In genomic region chr4:185565696-185566095, GRCh38 we compare ENCODE assay signal across 23 cellular contexts. TPM values are rescaled to one million over a fixed set of nuclear protein-coding genes. Genes with fewer than 3 reads are reported as not detected.
DNase-seq lines count a peak whose midpoint lies in the region; ATAC-seq and TF ChIP-seq lines count a peak whose summit lies in the region.
"Had no signal": no experiment of that assay in that cellular context is flagged by ENCODE, and none has a peak within 500 bp of the region (broad histone marks: within the 10 kb centered on the region; RNA-seq: fewer than 3 reads in every experiment).

No MANE protein-coding gene starts in this region.

- no peak for DNase-seq in left ventricle myocardium inferior
- DNase-seq in Right ventricle myocardium inferior (ENCODE audit: missing footprints) = no peak
- no peak for DNase-seq in hepatocyte (ENCODE audit: low spot score)
- no peak for DNase-seq in osteocyte (ENCODE audit: extremely low spot score, unreplicated experiment)
- no peak for DNase-seq in transverse colon
- no peak for DNase-seq in activated T-cell treated with anti-CD3 and anti-CD28 coated beads, Interleukin-2, amount 50 U/mL, for 72 hours
- DNase-seq in activated naive CD4-positive, alpha-beta T cell treated with anti-CD3 and anti-CD28 coated beads, Interleukin-2, amount 10 ng/mL, durations not matched to agents 7 days and 5 days = no peak
- DNase-seq: CD8-positive, alpha-beta memory T cell; DMS153; hippocampal formation; naive thymus-derived CD8-positive, alpha-beta T cell; NCI-H1092; NCI-H187 treated with DMSO at 0.1 percent for 48 hours; NCI-H69; RPMI8226; stimulated activated CD4-positive, alpha-beta T cell treated with anti-CD3 and anti-CD28 coated beads, Interleukin-4, amount 100 ng/mL, for 24 hours; stimulated activated naive CD8-positive, alpha-beta T cell treated with anti-CD3 and anti-CD28 coated beads, Interleukin-15, Interleukin-2, amounts not matched to agents 100 U/mL and 50 U/mL, for 24 hours; T1000; upper lobe of left lung had no signal

- H3K4me3 ChIP-seq in left ventricle myocardium inferior (no peak overlapping the region), hepatocyte (no peak overlapping the region), transverse colon (no peak overlapping the region)
- H3K4me3 ChIP-seq: upper lobe of left lung had no signal

- no peaks in the 10 kb centered on the region for H4K20me1 ChIP-seq in hepatocyte (ENCODE audit: insufficient read depth, poor library complexity, severe bottlenecking)

- no peaks in the 10 kb centered on the region for H3K27me3 Mint-ChIP-seq in osteocyte (ENCODE audit: unreplicated experiment)
- H3K27me3 Mint-ChIP-seq in activated T-cell treated with anti-CD3 and anti-CD28 coated beads, Interleukin-2, amount 50 U/mL, for 72 hours (ENCODE audit: low read depth) = peaks cover 19% of the 10 kb centered on the region
- peaks cover 4% of the 10 kb centered on the region for H3K27me3 Mint-ChIP-seq in activated naive CD4-positive, alpha-beta T cell treated with anti-CD3 and anti-CD28 coated beads, Interleukin-2, amount 10 ng/mL, durations not matched to agents 7 days and 5 days

- no peak for ATAC-seq in Right ventricle myocardium inferior
- ATAC-seq in activated T-cell treated with anti-CD3 and anti-CD28 coated beads, Interleukin-2, amount 50 U/mL, for 72 hours (replicated peaks in 1 of 2) = no peak
- no peak for ATAC-seq in HG03565 (IDR thresholded peaks at IDR 0.05; ENCODE audit: unreplicated experiment)
- ATAC-seq: naive thymus-derived CD8-positive, alpha-beta T cell; stimulated activated naive CD8-positive, alpha-beta T cell treated with anti-CD3 and anti-CD28 coated beads, Interleukin-15, Interleukin-2, amounts not matched to agents 100 U/mL and 50 U/mL, for 24 hours had no signal

- in situ Hi-C loops in transverse colon (cut with MboI; ENCODE audit: low pct_ligation_motif_present in 1 of 4, low pct_unique_long_range_greater_than_20kb in 1 of 4, low sequenced_read_pairs in 3 of 4) = no loop called here

- no peaks in the 10 kb centered on the region for H3K9me2 ChIP-seq in hepatocyte (replicated peaks; ENCODE audit: insufficient read depth)

- TF ChIP-seq EP300 in transverse colon (IDR thresholded peaks at IDR 0.05; ENCODE audit: low read depth) = no peak

- TF ChIP-seq CTCF in left ventricle myocardium inferior (IDR thresholded peaks at IDR 0.05; ENCODE audit: borderline replicate concordance) (no peak), hepatocyte (IDR thresholded peaks at IDR 0.05; ENCODE audit: poor library complexity) (no peak), osteocyte (IDR thresholded peaks at IDR 0.05) (no peak), transverse colon (IDR thresholded peaks at IDR 0.05) (no peak)

- peak overlapping the region; percentile 94 for H3K27ac Mint-ChIP-seq in osteocyte (ENCODE audit: unreplicated experiment)
- no peak overlapping the region for H3K27ac Mint-ChIP-seq in activated T-cell treated with anti-CD3 and anti-CD28 coated beads, Interleukin-2, amount 50 U/mL, for 72 hours
- H3K27ac Mint-ChIP-seq in activated naive CD4-positive, alpha-beta T cell treated with anti-CD3 and anti-CD28 coated beads, Interleukin-2, amount 10 ng/mL, durations not matched to agents 7 days and 5 days = no peak overlapping the region
- H3K27ac Mint-ChIP-seq: activated CD4-positive, alpha-beta memory T cell treated with anti-CD3 and anti-CD28 coated beads, Interleukin-2, amount 10 ng/mL, durations not matched to agents 7 days and 5 days; naive thymus-derived CD8-positive, alpha-beta T cell had no signal

- H3K36me3 ChIP-seq in left ventricle myocardium inferior (no peaks in the 10 kb centered on the region), hepatocyte (replicated peaks; ENCODE audit: insufficient read depth, low read depth) (no peaks in the 10 kb centered on the region), transverse colon (no peaks in the 10 kb centered on the region)
- H3K36me3 ChIP-seq: upper lobe of left lung had no signal

- CTCF ChIA-PET in activated naive CD4-positive, alpha-beta T cell treated with anti-CD3 and anti-CD28 coated beads, Interleukin-2, amount 10 ng/mL, durations not matched to agents 7 days and 5 days (lab: Charles Lee) = no interaction called here

- H3K27me3 ChIP-seq in left ventricle myocardium inferior (ENCODE audit: low read depth) (no peaks in the 10 kb centered on the region), hepatocyte (no peaks in the 10 kb centered on the region), transverse colon (no peaks in the 10 kb centered on the region)
- H3K27me3 ChIP-seq: upper lobe of left lung had no signal

- H3K36me3 Mint-ChIP-seq in osteocyte (ENCODE audit: unreplicated experiment) = no peaks in the 10 kb centered on the region
- peaks cover 0 to 6% of the 10 kb centered on the region in 2 donors for H3K36me3 Mint-ChIP-seq in activated T-cell treated with anti-CD3 and anti-CD28 coated beads, Interleukin-2, amount 50 U/mL, for 72 hours (ENCODE audit: insufficient read depth in 2 of 2)
- no peaks in the 10 kb centered on the region for H3K36me3 Mint-ChIP-seq in activated naive CD4-positive, alpha-beta T cell treated with anti-CD3 and anti-CD28 coated beads, Interleukin-2, amount 10 ng/mL, durations not matched to agents 7 days and 5 days
- H3K36me3 Mint-ChIP-seq: CD8-positive, alpha-beta memory T cell had no signal

- H3K4me2 ChIP-seq in hepatocyte = no peak overlapping the region

- H3K9me3 ChIP-seq in left ventricle myocardium inferior (replicated peaks) (peaks cover 7% of the 10 kb centered on the region), hepatocyte (ENCODE audit: low read depth) (no peaks in the 10 kb centered on the region), transverse colon (no peaks in the 10 kb centered on the region)
- H3K9me3 ChIP-seq: upper lobe of left lung had no signal

- H3K79me2 ChIP-seq in hepatocyte = no peaks in the 10 kb centered on the region
- H3K79me2 ChIP-seq: parathyroid adenoma had no signal

- no peak overlapping the region for H3K4me3 Mint-ChIP-seq in osteocyte (ENCODE audit: unreplicated experiment)
- H3K4me3 Mint-ChIP-seq in activated T-cell treated with anti-CD3 and anti-CD28 coated beads, Interleukin-2, amount 50 U/mL, for 72 hours = no peak overlapping the region
- no peak overlapping the region for H3K4me3 Mint-ChIP-seq in activated naive CD4-positive, alpha-beta T cell treated with anti-CD3 and anti-CD28 coated beads, Interleukin-2, amount 10 ng/mL, durations not matched to agents 7 days and 5 days
- H3K4me3 Mint-ChIP-seq: activated CD4-positive, alpha-beta memory T cell treated with anti-CD3 and anti-CD28 coated beads, Interleukin-2, amount 10 ng/mL, durations not matched to agents 7 days and 5 days; CD8-positive, alpha-beta memory T cell; central memory CD8-positive, alpha-beta T cell; naive thymus-derived CD8-positive, alpha-beta T cell had no signal

- TF ChIP-seq POLR2A in transverse colon (IDR thresholded peaks at IDR 0.05) = no peak

- H3K27ac ChIP-seq in left ventricle myocardium inferior (replicated peaks) (peak overlapping the region; percentile 93), hepatocyte (peak overlapping the region; percentile 93), transverse colon (peak overlapping the region; percentile 75 to 86 (median 80))

- no peak overlapping the region for H2AFZ ChIP-seq in hepatocyte

- H3K4me1 ChIP-seq in left ventricle myocardium inferior = peaks cover 46% of the 10 kb centered on the region
- H3K4me1 ChIP-seq in hepatocyte (ENCODE audit: insufficient read depth) = peaks cover 23% of the 10 kb centered on the region
- H3K4me1 ChIP-seq in transverse colon = peaks cover 0 to 21% (median 14%) of the 10 kb centered on the region in 4 donors
- H3K4me1 ChIP-seq: parathyroid adenoma had no signal

- no peaks in the 10 kb centered on the region for H3K9me3 Mint-ChIP-seq in osteocyte (ENCODE audit: unreplicated experiment)
- H3K9me3 Mint-ChIP-seq in activated T-cell treated with anti-CD3 and anti-CD28 coated beads, Interleukin-2, amount 50 U/mL, for 72 hours = peaks cover 0 to 2% of the 10 kb centered on the region in 2 donors
- no peaks in the 10 kb centered on the region for H3K9me3 Mint-ChIP-seq in activated naive CD4-positive, alpha-beta T cell treated with anti-CD3 and anti-CD28 coated beads, Interleukin-2, amount 10 ng/mL, durations not matched to agents 7 days and 5 days
- H3K9me3 Mint-ChIP-seq: central memory CD8-positive, alpha-beta T cell had no signal

- H3K4me1 Mint-ChIP-seq in osteocyte (ENCODE audit: unreplicated experiment) = peaks cover 26% of the 10 kb centered on the region
- H3K4me1 Mint-ChIP-seq in activated T-cell treated with anti-CD3 and anti-CD28 coated beads, Interleukin-2, amount 50 U/mL, for 72 hours (ENCODE audit: low read depth) = peaks cover 19% of the 10 kb centered on the region
- no peaks in the 10 kb centered on the region for H3K4me1 Mint-ChIP-seq in activated naive CD4-positive, alpha-beta T cell treated with anti-CD3 and anti-CD28 coated beads, Interleukin-2, amount 10 ng/mL, durations not matched to agents 7 days and 5 days
- H3K4me1 Mint-ChIP-seq: CD8-positive, alpha-beta memory T cell; central memory CD8-positive, alpha-beta T cell; naive thymus-derived CD8-positive, alpha-beta T cell had no signal

- 94% methylated on average over 3 of the region's 3 CpGs for WGBS in hepatocyte (ENCODE audit: low lambda C conversion rate, missing lambda C conversion rate)
- WGBS in transverse colon (ENCODE audit: low coverage in 1 of 2), 2 donors = 69 to 90% methylated on average over 2 to 3 of the region's 3 CpGs

- intact Hi-C loops in left ventricle myocardium inferior (cut with micrococcal nuclease) = no loop called here
- intact Hi-C loops in Right ventricle myocardium inferior (cut with DNase I) = loop anchor here (2.0 kb wide), 1 partner anchor 31 kb away; the partner anchor contains the start of gene PDLIM3
- intact Hi-C loops in transverse colon (cut with DNase I; ENCODE audit: low total_unique reads) = no loop called here

RNA-seq across cellular contexts. Expression of gene PDLIM3, which starts 30.4 kb away (rescaled TPM):
- total RNA-seq in left ventricle myocardium inferior (308 TPM), Right ventricle myocardium inferior (281 TPM), hepatocyte (26.4 and 29.3 TPM in 2 replicates), osteocyte (2.1 and 2.8 TPM in 2 replicates), transverse colon (100 to 1,000 TPM in 2 of 4 donors, 10 to 100 TPM in 2; 81.9 to 209 (median 115) TPM)
- polyA plus RNA-seq in hepatocyte = 10.0 and 13.8 TPM in 2 replicates
- 1 to 10 TPM; 1.5 to 7.4 TPM for total RNA-seq in activated T-cell treated with anti-CD3 and anti-CD28 coated beads, Interleukin-2, amount 50 U/mL, for 72 hours
- total RNA-seq: activated CD4-positive, alpha-beta memory T cell treated with anti-CD3 and anti-CD28 coated beads, Interleukin-2, amount 10 ng/mL, durations not matched to agents 7 days and 5 days; CD8-positive, alpha-beta memory T cell; naive thymus-derived CD8-positive, alpha-beta T cell had no signal
- polyA plus RNA-seq: CD8-positive, alpha-beta memory T cell; naive thymus-derived CD8-positive, alpha-beta T cell had no signal
